10 cellular contexts compared by ENCODE assay signal in genomic region chr10:69409968-69410367, GRCh38. TPM values are rescaled to one million over a fixed set of nuclear protein-coding genes. Genes with fewer than 3 reads are reported as not detected.
A peak's percentile ranks its signal among the peaks of the same experiment; 100 is the strongest.
DNase-seq lines count a peak whose midpoint lies in the region; ATAC-seq and TF ChIP-seq lines count a peak whose summit lies in the region.
"Had no signal": no experiment of that assay in that cellular context is flagged by ENCODE, and none has a peak within 500 bp of the region (broad histone marks: within the 10 kb centered on the region; RNA-seq: fewer than 3 reads in every experiment).

No MANE protein-coding gene starts in this region.

- ATAC-seq in GM18909 (IDR thresholded peaks at IDR 0.05; ENCODE audit: poor library complexity, unreplicated experiment): peak; percentile 31
- peak; percentile 75 to 76 for ATAC-seq in stimulated activated naive B cell treated with anti-CD40 and anti-IgM and Interleukin-4, amounts not matched to agents 10 μg/mL and 1 μg/mL and 100 μg/mL, for 72 hours (replicated peaks)
- ATAC-seq in HG02588 (IDR thresholded peaks at IDR 0.05; ENCODE audit: unreplicated experiment): no peak
- ATAC-seq: left colon had no signal

- TF ChIP-seq CTCF in chondrocyte (IDR thresholded peaks at IDR 0.05) (no peak), glutamatergic neuron (IDR thresholded peaks at IDR 0.05; ENCODE audit: partially characterized antibody, unreplicated experiment) (no peak)

- H3K4me1 Mint-ChIP-seq in IgD-negative memory B cell (peaks cover 13 to 19% (median 18%) of the 10 kb centered on the region in 3 donors), chondrocyte (ENCODE audit: low read depth) (peaks cover 28% of the 10 kb centered on the region), glutamatergic neuron (ENCODE audit: low read depth, unreplicated experiment) (peaks cover 23% of the 10 kb centered on the region)
- peaks cover 19 to 47% of the 10 kb centered on the region in 2 donors for H3K4me1 Mint-ChIP-seq in stimulated activated naive B cell treated with anti-CD40 and anti-IgM and Interleukin-4, amounts not matched to agents 10 μg/mL and 1 μg/mL and 100 μg/mL, for 72 hours

- DNase-seq in chondrocyte (ENCODE audit: low spot score) (peak; percentile 25), glutamatergic neuron (no peak), AG08396 (ENCODE audit: low spot score) (no peak)
- DNase-seq in stimulated activated naive B cell treated with anti-CD40 and anti-IgM and Interleukin-4, amounts not matched to agents 10 μg/mL and 1 μg/mL and 100 μg/mL, for 72 hours: peak; percentile 74
- DNase-seq: left colon, NCI-H524 had no signal

- H3K4me3 Mint-ChIP-seq in IgD-negative memory B cell (peak overlapping the region in 3 of 4 donors; percentile 3 to 79 (median 73)), chondrocyte (ENCODE audit: unreplicated experiment) (no peak overlapping the region), glutamatergic neuron (ENCODE audit: unreplicated experiment) (no peak overlapping the region)
- no peak overlapping the region for H3K4me3 Mint-ChIP-seq in stimulated activated naive B cell treated with anti-CD40 and anti-IgM and Interleukin-4, amounts not matched to agents 10 μg/mL and 1 μg/mL and 100 μg/mL, for 72 hours

- H3K27ac Mint-ChIP-seq in IgD-negative memory B cell (peak overlapping the region; percentile 25 to 94 (median 92)), chondrocyte (ENCODE audit: unreplicated experiment) (no peak overlapping the region), glutamatergic neuron (ENCODE audit: unreplicated experiment) (no peak overlapping the region)
- peak overlapping the region; percentile 72 for H3K27ac Mint-ChIP-seq in stimulated activated naive B cell treated with anti-CD40 and anti-IgM and Interleukin-4, amounts not matched to agents 10 μg/mL and 1 μg/mL and 100 μg/mL, for 72 hours

- no peaks in the 10 kb centered on the region for H3K27me3 Mint-ChIP-seq in IgD-negative memory B cell
- H3K27me3 Mint-ChIP-seq in chondrocyte (ENCODE audit: low read depth): no peaks in the 10 kb centered on the region
- H3K27me3 Mint-ChIP-seq in stimulated activated naive B cell treated with anti-CD40 and anti-IgM and Interleukin-4, amounts not matched to agents 10 μg/mL and 1 μg/mL and 100 μg/mL, for 72 hours: peaks cover 0 to 5% of the 10 kb centered on the region in 2 donors
- H3K27me3 Mint-ChIP-seq in glutamatergic neuron (ENCODE audit: unreplicated experiment): peaks cover 7% of the 10 kb centered on the region

- H3K9me3 Mint-ChIP-seq in IgD-negative memory B cell (no peaks in the 10 kb centered on the region), chondrocyte (ENCODE audit: low read depth) (no peaks in the 10 kb centered on the region), glutamatergic neuron (ENCODE audit: unreplicated experiment) (peaks cover 10% of the 10 kb centered on the region)
- no peaks in the 10 kb centered on the region for H3K9me3 Mint-ChIP-seq in stimulated activated naive B cell treated with anti-CD40 and anti-IgM and Interleukin-4, amounts not matched to agents 10 μg/mL and 1 μg/mL and 100 μg/mL, for 72 hours

- no peaks in the 10 kb centered on the region for H3K36me3 Mint-ChIP-seq in IgD-negative memory B cell
- no peaks in the 10 kb centered on the region for H3K36me3 Mint-ChIP-seq in chondrocyte (ENCODE audit: low read depth)
- peaks cover 0 to under 1% of the 10 kb centered on the region in 2 donors for H3K36me3 Mint-ChIP-seq in stimulated activated naive B cell treated with anti-CD40 and anti-IgM and Interleukin-4, amounts not matched to agents 10 μg/mL and 1 μg/mL and 100 μg/mL, for 72 hours
- H3K36me3 Mint-ChIP-seq in glutamatergic neuron (ENCODE audit: unreplicated experiment): no peaks in the 10 kb centered on the region
- H3K36me3 Mint-ChIP-seq: brain had no signal

RNA-seq across cellular contexts. Expression of gene TACR2, which starts 6.8 kb away (rescaled TPM):
- 0.16 TPM for polyA plus RNA-seq in IgD-negative memory B cell
- total RNA-seq in chondrocyte: not detected in 3 replicates
- total RNA-seq in glutamatergic neuron (ENCODE audit: unreplicated experiment): not detected

RNA-seq across cellular contexts. Expression of gene TSPAN15, which starts 41.3 kb away (rescaled TPM):
- polyA plus RNA-seq in IgD-negative memory B cell: not detected
- total RNA-seq in chondrocyte: 1.7 to 11.1 TPM (median 8.9 TPM) in 3 replicates
- 49.8 TPM for total RNA-seq in glutamatergic neuron (ENCODE audit: unreplicated experiment)

Comparison
In these comparisons a context has a peak if more than half of its experiments do, and no peak if none do; other contexts are left out.
1. H3K27ac Mint-ChIP-seq: peak in IgD-negative memory B cell (3 of 3) and stimulated activated naive B cell treated with anti-CD40 and anti-IgM and Interleukin-4, amounts not matched to agents 10 μg/mL and 1 μg/mL and 100 μg/mL, for 72 hours (single experiment); none in chondrocyte (single experiment) and glutamatergic neuron (single experiment).
2. H3K4me3 Mint-ChIP-seq: peak in IgD-negative memory B cell (3 of 4); none in chondrocyte (single experiment), stimulated activated naive B cell treated with anti-CD40 and anti-IgM and Interleukin-4, amounts not matched to agents 10 μg/mL and 1 μg/mL and 100 μg/mL, for 72 hours (0 of 2) and glutamatergic neuron (single experiment).
3. DNase-seq: peak in chondrocyte (single experiment) and stimulated activated naive B cell treated with anti-CD40 and anti-IgM and Interleukin-4, amounts not matched to agents 10 μg/mL and 1 μg/mL and 100 μg/mL, for 72 hours (single experiment); none in glutamatergic neuron (single experiment) and AG08396 (single experiment).